Comparison of ENCODE assay signal across 8 cellular contexts in genomic region chr22:23772315-23773246, GRCh38. TPM values are rescaled to one million over a fixed set of nuclear protein-coding genes. Genes with fewer than 3 reads are reported as not detected.
DNase-seq lines count a peak whose midpoint lies in the region; ATAC-seq and TF ChIP-seq lines count a peak whose summit lies in the region.

MMP11 (plus strand) TSS chr22:23772849; CDS start chr22:23772871, 22 bp downstream.

- POLR2A ChIA-PET in activated CD8-positive, alpha-beta T cell treated with anti-CD3 and anti-CD28 coated beads, Interleukin-2, amount 10 ng/mL, durations not matched to agents 7 days and 5 days (lab: Charles Lee): no interaction called here
- POLR2A ChIA-PET in naive thymus-derived CD4-positive, alpha-beta T cell (lab: Charles Lee): interaction anchor here (1.7 to 8.9 kb wide), 2 partner anchors 10 to 15 kb away, joined by 4 to 62 read pairs; partner anchors contain the start of genes C22orf15 and SMARCB1

- ATAC-seq in activated CD8-positive, alpha-beta T cell treated with anti-CD3 and anti-CD28 coated beads, Interleukin-2, amount 10 ng/mL, durations not matched to agents 7 days and 5 days: peak; percentile 60
- peak; percentile 66 for ATAC-seq in naive thymus-derived CD4-positive, alpha-beta T cell
- ATAC-seq in HG03097 (IDR thresholded peaks at IDR 0.05; ENCODE audit: low FRiP score, unreplicated experiment): no peak
- ATAC-seq in GM19463 (IDR thresholded peaks at IDR 0.05; ENCODE audit: unreplicated experiment): no peak

- H3K4me3 Mint-ChIP-seq in activated CD8-positive, alpha-beta T cell treated with anti-CD3 and anti-CD28 coated beads, Interleukin-2, amount 10 ng/mL, durations not matched to agents 7 days and 5 days: peak within 1 kb of the TSS; percentile 54
- peak within 1 kb of the TSS; percentile 56 to 85 (median 75) for H3K4me3 Mint-ChIP-seq in naive thymus-derived CD4-positive, alpha-beta T cell

- H3K4me1 Mint-ChIP-seq in activated CD8-positive, alpha-beta T cell treated with anti-CD3 and anti-CD28 coated beads, Interleukin-2, amount 10 ng/mL, durations not matched to agents 7 days and 5 days (ENCODE audit: low read depth): peaks cover 24% of the 10 kb centered on the region
- peaks cover 8 to 30% (median 20%) of the 10 kb centered on the region in 7 donors for H3K4me1 Mint-ChIP-seq in naive thymus-derived CD4-positive, alpha-beta T cell

- H3K27me3 ChIP-seq in naive thymus-derived CD4-positive, alpha-beta T cell (ENCODE audit: control insufficient read depth in 2 of 2, insufficient read depth in 2 of 2, low read length in 2 of 2): no peaks in the 10 kb centered on the region
- H3K27me3 ChIP-seq in tibial artery: no peaks in the 10 kb centered on the region

- peaks cover 8% of the 10 kb centered on the region for H3K27me3 Mint-ChIP-seq in activated CD8-positive, alpha-beta T cell treated with anti-CD3 and anti-CD28 coated beads, Interleukin-2, amount 10 ng/mL, durations not matched to agents 7 days and 5 days (ENCODE audit: low read depth)
- H3K27me3 Mint-ChIP-seq in naive thymus-derived CD4-positive, alpha-beta T cell: peaks cover 0 to 20% (median 0%) of the 10 kb centered on the region in 5 donors

- peak within 1 kb of the TSS; percentile 49 for H3K27ac Mint-ChIP-seq in activated CD8-positive, alpha-beta T cell treated with anti-CD3 and anti-CD28 coated beads, Interleukin-2, amount 10 ng/mL, durations not matched to agents 7 days and 5 days
- peak within 1 kb of the TSS in 5 of 9 donors; percentile 1 to 60 (median 35) for H3K27ac Mint-ChIP-seq in naive thymus-derived CD4-positive, alpha-beta T cell

- CTCF ChIA-PET in activated CD8-positive, alpha-beta T cell treated with anti-CD3 and anti-CD28 coated beads, Interleukin-2, amount 10 ng/mL, durations not matched to agents 7 days and 5 days (lab: Charles Lee): interaction anchor here (0.8 to 1.8 kb wide), 2 partner anchors 16 to 77 kb away, joined by 3 to 6 read pairs; no protein-coding TSS in a partner anchor
- CTCF ChIA-PET in naive thymus-derived CD4-positive, alpha-beta T cell (lab: Charles Lee): interaction anchor here (1.4 to 2.7 kb wide), 2 partner anchors 14 to 77 kb away, joined by 6 to 10 read pairs; partner anchors contain the start of gene SMARCB1

- peaks cover 0 to 6% (median 0%) of the 10 kb centered on the region in 3 experiments for H3K36me3 ChIP-seq in naive thymus-derived CD4-positive, alpha-beta T cell (ENCODE audit: control insufficient read depth in 2 of 3, insufficient read depth in 3 of 3, low read length in 3 of 3)
- H3K36me3 ChIP-seq in tibial artery: no peaks in the 10 kb centered on the region

- H3K36me3 Mint-ChIP-seq in activated CD8-positive, alpha-beta T cell treated with anti-CD3 and anti-CD28 coated beads, Interleukin-2, amount 10 ng/mL, durations not matched to agents 7 days and 5 days (ENCODE audit: low read depth): no peaks in the 10 kb centered on the region
- no peaks in the 10 kb centered on the region for H3K36me3 Mint-ChIP-seq in naive thymus-derived CD4-positive, alpha-beta T cell

- TF ChIP-seq CTCF in epithelial cell of proximal tubule (conservative IDR thresholded peaks at IDR 0.05; ENCODE audit: low read depth, low read length) (no peak), tibial artery (IDR thresholded peaks at IDR 0.05) (peak in 1 of 2 experiments; percentile 8)

- DNase-seq in EH (ENCODE audit: low read depth) (peak; percentile 67), NCI-H146 (lab: John Stamatoyannopoulos, UW) (peak; percentile 74), epithelial cell of proximal tubule (ENCODE audit: low read depth) (no peak), tibial artery (peak; percentile 48 to 77)
- peak; percentile 62 for DNase-seq in activated CD8-positive, alpha-beta T cell treated with anti-CD3 and anti-CD28 coated beads, Interleukin-2, amount 10 ng/mL, durations not matched to agents 7 days and 5 days
- DNase-seq in naive thymus-derived CD4-positive, alpha-beta T cell: peak in 8 of 9 donors; percentile 30 to 63 (median 47)

- no peaks in the 10 kb centered on the region for H3K9me3 Mint-ChIP-seq in activated CD8-positive, alpha-beta T cell treated with anti-CD3 and anti-CD28 coated beads, Interleukin-2, amount 10 ng/mL, durations not matched to agents 7 days and 5 days (ENCODE audit: insufficient read depth)
- no peaks in the 10 kb centered on the region for H3K9me3 Mint-ChIP-seq in naive thymus-derived CD4-positive, alpha-beta T cell

- no peaks in the 10 kb centered on the region for H3K9me3 ChIP-seq in naive thymus-derived CD4-positive, alpha-beta T cell (ENCODE audit: control insufficient read depth in 2 of 3, low read length in 3 of 3)
- no peaks in the 10 kb centered on the region for H3K9me3 ChIP-seq in tibial artery

- intact Hi-C loops in naive thymus-derived CD4-positive, alpha-beta T cell (cut with micrococcal nuclease): no loop called here
- intact Hi-C loops in tibial artery (cut with DNase I; ENCODE audit: low total_unique reads): no loop called here

- peaks cover 8 to 22% of the 10 kb centered on the region in 2 donors for H3K4me1 ChIP-seq in naive thymus-derived CD4-positive, alpha-beta T cell (ENCODE audit: control insufficient read depth in 2 of 2, insufficient read depth in 2 of 2, low read length in 2 of 2)
- H3K4me1 ChIP-seq in tibial artery: peaks cover 0 to 65% (median 48%) of the 10 kb centered on the region in 4 donors

- H3K4me3 ChIP-seq in epithelial cell of proximal tubule (ENCODE audit: low read depth, low read length): peak within 1 kb of the TSS; percentile 44
- peak within 1 kb of the TSS; percentile 43 for H3K4me3 ChIP-seq in naive thymus-derived CD4-positive, alpha-beta T cell (ENCODE audit: low read length)
- H3K4me3 ChIP-seq in tibial artery: peak within 1 kb of the TSS; percentile 48 to 62

- peak within 1 kb of the TSS; percentile 33 for H3K27ac ChIP-seq in naive thymus-derived CD4-positive, alpha-beta T cell (ENCODE audit: low read depth, low read length)
- peak within 1 kb of the TSS; percentile 50 to 65 for H3K27ac ChIP-seq in tibial artery

RNA-seq across cellular contexts. Expression of gene MMP11, which starts in this region (rescaled TPM):
- total RNA-seq in activated CD8-positive, alpha-beta T cell treated with anti-CD3 and anti-CD28 coated beads, Interleukin-2, amount 10 ng/mL, durations not matched to agents 7 days and 5 days: under 1 TPM; 0.42 to 0.55 TPM
- 11.4 and 22.3 TPM in 2 replicates for total RNA-seq in epithelial cell of proximal tubule
- total RNA-seq in naive thymus-derived CD4-positive, alpha-beta T cell: 1 to 10 TPM in 4 of 5 experiments, not detected in 1; 2.0 to 4.0 (median 3.4) TPM
- polyA plus RNA-seq in naive thymus-derived CD4-positive, alpha-beta T cell: 1 to 10 TPM; 2.0 to 4.3 TPM

Comparison
In these comparisons a context has a peak if more than half of its experiments do, and no peak if none do; other contexts are left out.
1. Peak in DNase-seq and ATAC-seq in activated CD8-positive, alpha-beta T cell treated with anti-CD3 and anti-CD28 coated beads, Interleukin-2, amount 10 ng/mL, durations not matched to agents 7 days and 5 days; RNA of the gene not detected or under 1 TPM.